In the genomic region with DNA sequence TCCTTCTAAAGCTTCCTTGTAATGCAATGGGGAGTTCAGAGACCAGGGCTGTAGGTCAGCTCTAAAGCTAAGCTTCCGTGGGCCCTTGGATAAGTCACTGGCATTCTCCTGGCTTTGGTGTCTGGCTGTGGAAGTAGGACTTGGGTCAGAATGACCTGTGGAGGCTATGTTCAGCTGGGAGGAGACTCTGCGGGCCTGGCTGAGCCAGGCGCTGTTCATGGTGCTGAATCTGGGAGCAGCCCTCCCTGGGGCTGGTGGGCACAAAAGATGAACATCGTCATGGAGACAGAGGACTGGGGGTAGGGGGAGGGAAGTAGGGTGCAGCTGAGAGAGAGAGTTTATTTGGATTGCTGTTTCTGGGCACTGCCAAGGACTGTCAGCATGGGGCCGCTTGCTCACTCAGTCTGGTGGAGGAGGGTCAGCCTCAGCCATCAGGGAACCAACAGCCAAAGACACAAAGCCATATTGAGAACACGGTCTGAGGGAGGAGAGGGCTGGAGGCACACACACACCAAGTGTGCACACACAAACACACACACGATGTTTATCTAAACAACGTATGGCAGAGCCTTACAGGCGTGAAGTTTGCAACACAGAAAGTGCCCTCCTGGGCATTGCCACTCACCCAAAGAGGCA, we compare ENCODE assay signal across 13 cellular contexts.
DNase-seq lines count a peak whose midpoint lies in the region; ATAC-seq and TF ChIP-seq lines count a peak whose summit lies in the region.
"Had no signal": no experiment of that assay in that cellular context is flagged by ENCODE, and none has a peak within 500 bp of the region (broad histone marks: within the 10 kb centered on the region; RNA-seq: fewer than 3 reads in every experiment).

No MANE protein-coding gene starts in this region.

- peaks cover 8% of the 10 kb centered on the region for H3K27me3 Mint-ChIP-seq in glutamatergic neuron (ENCODE audit: unreplicated experiment)
- H3K27me3 Mint-ChIP-seq in activated CD8-positive, alpha-beta memory T cell treated with anti-CD3 and anti-CD28 coated beads, Interleukin-2, amount 10 ng/mL, durations not matched to agents 7 days and 5 days: no peaks in the 10 kb centered on the region

- peaks cover 2% of the 10 kb centered on the region for H3K9me3 Mint-ChIP-seq in glutamatergic neuron (ENCODE audit: unreplicated experiment)
- H3K9me3 Mint-ChIP-seq in activated CD8-positive, alpha-beta memory T cell treated with anti-CD3 and anti-CD28 coated beads, Interleukin-2, amount 10 ng/mL, durations not matched to agents 7 days and 5 days (ENCODE audit: low read depth): no peaks in the 10 kb centered on the region
- H3K9me3 Mint-ChIP-seq: activated CD4-positive, alpha-beta memory T cell treated with anti-CD3 and anti-CD28 coated beads for 36 hours; CD8-positive, alpha-beta T cell had no signal

- H3K27ac Mint-ChIP-seq in glutamatergic neuron (ENCODE audit: unreplicated experiment): no peak overlapping the region
- H3K27ac Mint-ChIP-seq in activated CD8-positive, alpha-beta memory T cell treated with anti-CD3 and anti-CD28 coated beads, Interleukin-2, amount 10 ng/mL, durations not matched to agents 7 days and 5 days: no peak overlapping the region
- H3K27ac Mint-ChIP-seq: activated CD4-positive, alpha-beta memory T cell treated with anti-CD3 and anti-CD28 coated beads for 36 hours; CD8-positive, alpha-beta T cell had no signal

- no peak for DNase-seq in heart left ventricle
- DNase-seq in left ventricle myocardium inferior: no peak
- peak; percentile 16 for DNase-seq in RPMI7951 (ENCODE audit: low read depth)
- peak; percentile 16 for DNase-seq in fibroblast of the aortic adventitia (ENCODE audit: low read depth)
- DNase-seq in stromal cell of bone marrow (ENCODE audit: low read depth): peak; percentile 3
- no peak for DNase-seq in glutamatergic neuron
- DNase-seq in transverse colon: no peak
- no peak for DNase-seq in activated CD8-positive, alpha-beta memory T cell treated with anti-CD3 and anti-CD28 coated beads, Interleukin-2, amount 10 ng/mL, durations not matched to agents 7 days and 5 days
- DNase-seq: activated CD4-positive, alpha-beta memory T cell treated with anti-CD3 and anti-CD28 coated beads for 36 hours; CD8-positive, alpha-beta T cell; colonic mucosa; NCI-H446 treated with DMSO at 0.1 percent for 48 hours; tibial artery had no signal

- TF ChIP-seq POLR2A in heart left ventricle (IDR thresholded peaks at IDR 0.05): no peak
- no peak for TF ChIP-seq POLR2A in transverse colon (IDR thresholded peaks at IDR 0.05)

- H3K27me3 ChIP-seq in heart left ventricle: peaks cover 0 to 5% (median 0%) of the 10 kb centered on the region in 9 donors
- H3K27me3 ChIP-seq in left ventricle myocardium inferior (ENCODE audit: low read depth): peaks cover 34% of the 10 kb centered on the region
- no peaks in the 10 kb centered on the region for H3K27me3 ChIP-seq in transverse colon
- H3K27me3 ChIP-seq: colonic mucosa had no signal

- no peaks in the 10 kb centered on the region for H3K36me3 ChIP-seq in heart left ventricle
- no peaks in the 10 kb centered on the region for H3K36me3 ChIP-seq in left ventricle myocardium inferior
- H3K36me3 ChIP-seq in transverse colon: no peaks in the 10 kb centered on the region
- H3K36me3 ChIP-seq: colonic mucosa, tibial artery had no signal

- peak in 3 of 4 donors; percentile 43 to 47 (median 44) for ATAC-seq in heart left ventricle
- no peak for ATAC-seq in activated CD8-positive, alpha-beta memory T cell treated with anti-CD3 and anti-CD28 coated beads, Interleukin-2, amount 10 ng/mL, durations not matched to agents 7 days and 5 days
- ATAC-seq: CD8-positive, alpha-beta T cell had no signal

- H3K4me1 Mint-ChIP-seq in glutamatergic neuron (ENCODE audit: low read depth, unreplicated experiment): no peaks in the 10 kb centered on the region
- H3K4me1 Mint-ChIP-seq in activated CD8-positive, alpha-beta memory T cell treated with anti-CD3 and anti-CD28 coated beads, Interleukin-2, amount 10 ng/mL, durations not matched to agents 7 days and 5 days: no peaks in the 10 kb centered on the region

- in situ Hi-C loops in transverse colon (cut with MboI; ENCODE audit: low pct_ligation_motif_present in 1 of 4, low pct_unique_long_range_greater_than_20kb in 1 of 4, low sequenced_read_pairs in 3 of 4): no loop called here

- intact Hi-C loops in heart left ventricle (cut with DNase I) (no loop called here), left ventricle myocardium inferior (cut with micrococcal nuclease) (no loop called here), transverse colon (cut with DNase I; ENCODE audit: low total_unique reads) (no loop called here)

- no peak overlapping the region for H3K4me3 Mint-ChIP-seq in glutamatergic neuron (ENCODE audit: unreplicated experiment)
- H3K4me3 Mint-ChIP-seq in activated CD8-positive, alpha-beta memory T cell treated with anti-CD3 and anti-CD28 coated beads, Interleukin-2, amount 10 ng/mL, durations not matched to agents 7 days and 5 days: no peak overlapping the region
- H3K4me3 Mint-ChIP-seq: activated CD4-positive, alpha-beta memory T cell treated with anti-CD3 and anti-CD28 coated beads for 36 hours; CD8-positive, alpha-beta T cell had no signal

- H3K4me3 ChIP-seq in heart left ventricle: no peak overlapping the region
- H3K4me3 ChIP-seq in left ventricle myocardium inferior: no peak overlapping the region
- H3K4me3 ChIP-seq in fibroblast of the aortic adventitia (ENCODE audit: low read depth, low read length): no peak overlapping the region
- H3K4me3 ChIP-seq in transverse colon: no peak overlapping the region
- H3K4me3 ChIP-seq: colonic mucosa, tibial artery had no signal

- no peaks in the 10 kb centered on the region for H3K4me1 ChIP-seq in heart left ventricle
- H3K4me1 ChIP-seq in left ventricle myocardium inferior: no peaks in the 10 kb centered on the region
- no peaks in the 10 kb centered on the region for H3K4me1 ChIP-seq in transverse colon
- H3K4me1 ChIP-seq: colonic mucosa, tibial artery had no signal

- H3K9me3 ChIP-seq in heart left ventricle (no peaks in the 10 kb centered on the region), left ventricle myocardium inferior (replicated peaks) (no peaks in the 10 kb centered on the region), transverse colon (no peaks in the 10 kb centered on the region)
- H3K9me3 ChIP-seq: colonic mucosa, tibial artery had no signal

- H3K27ac ChIP-seq in heart left ventricle (no peak overlapping the region), left ventricle myocardium inferior (replicated peaks) (no peak overlapping the region), transverse colon (no peak overlapping the region)
- H3K27ac ChIP-seq: colonic mucosa, tibial artery had no signal

- H3K36me3 Mint-ChIP-seq in glutamatergic neuron (ENCODE audit: unreplicated experiment): no peaks in the 10 kb centered on the region
- H3K36me3 Mint-ChIP-seq in activated CD8-positive, alpha-beta memory T cell treated with anti-CD3 and anti-CD28 coated beads, Interleukin-2, amount 10 ng/mL, durations not matched to agents 7 days and 5 days: no peaks in the 10 kb centered on the region
- H3K36me3 Mint-ChIP-seq: activated CD4-positive, alpha-beta memory T cell treated with anti-CD3 and anti-CD28 coated beads for 36 hours; CD8-positive, alpha-beta T cell had no signal

- TF ChIP-seq CTCF in heart left ventricle (IDR thresholded peaks at IDR 0.05): no peak
- TF ChIP-seq CTCF in left ventricle myocardium inferior (IDR thresholded peaks at IDR 0.05; ENCODE audit: borderline replicate concordance): no peak
- TF ChIP-seq CTCF in fibroblast of the aortic adventitia (IDR thresholded peaks at IDR 0.05; ENCODE audit: insufficient read depth, low read length): no peak
- no peak for TF ChIP-seq CTCF in glutamatergic neuron (IDR thresholded peaks at IDR 0.05; ENCODE audit: partially characterized antibody, unreplicated experiment)
- TF ChIP-seq CTCF in transverse colon (IDR thresholded peaks at IDR 0.05): no peak

- 35 to 41% (median 37%) methylated on average over 9 of the region's 9 CpGs for WGBS in heart left ventricle, 4 donors
- WGBS in transverse colon (ENCODE audit: low coverage in 1 of 2), 2 donors: 33 to 47% methylated on average over 1 to 9 of the region's 9 CpGs

- TF ChIP-seq EP300 in transverse colon (IDR thresholded peaks at IDR 0.05; ENCODE audit: low read depth): no peak

- CTCF ChIA-PET in activated CD8-positive, alpha-beta memory T cell treated with anti-CD3 and anti-CD28 coated beads, Interleukin-2, amount 10 ng/mL, durations not matched to agents 7 days and 5 days (lab: Charles Lee): no interaction called here

Comparison
In these comparisons a context has a peak if more than half of its experiments do, and no peak if none do; other contexts are left out.
1. DNase-seq: peak in RPMI7951 (single experiment), fibroblast of the aortic adventitia (single experiment) and stromal cell of bone marrow (single experiment); none in heart left ventricle (0 of 5), left ventricle myocardium inferior (single experiment), glutamatergic neuron (single experiment), transverse colon (single experiment) and activated CD8-positive, alpha-beta memory T cell treated with anti-CD3 and anti-CD28 coated beads, Interleukin-2, amount 10 ng/mL, durations not matched to agents 7 days and 5 days (single experiment).